ENCODE assay signal across 1 cellular context in the genomic region with DNA sequence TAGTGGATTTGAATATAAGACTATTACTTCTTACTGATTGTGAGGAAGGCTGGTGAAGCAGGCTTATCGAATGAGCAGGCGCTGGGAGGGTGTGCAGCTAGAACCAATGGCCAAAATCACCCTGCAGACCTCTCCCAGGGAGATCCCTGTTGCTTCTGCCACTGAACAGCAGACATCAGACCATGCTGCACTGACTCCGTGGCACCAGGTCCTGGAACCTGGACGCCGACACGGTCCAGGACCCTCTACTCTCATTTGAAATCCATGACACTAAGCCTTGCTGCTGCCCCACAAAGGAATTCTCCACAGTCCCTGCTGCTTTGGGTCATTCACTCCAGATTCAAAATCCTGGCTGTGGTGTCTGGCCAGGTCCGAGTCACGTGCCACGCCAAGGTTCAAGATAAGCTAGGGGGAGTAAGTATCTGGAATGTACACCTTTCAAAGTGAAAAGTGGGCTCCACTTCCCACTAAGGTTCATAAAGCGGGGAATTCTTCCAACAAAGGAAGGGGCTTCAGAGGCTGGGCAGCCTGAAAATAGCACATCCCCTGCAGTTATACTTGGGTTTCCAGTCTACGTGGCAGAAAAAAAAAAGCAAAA.
TF ChIP-seq lines count a peak whose summit lies in the region.

No MANE protein-coding gene starts in this region.

TF ChIP-seq in HepG2, 621 proteins besides CTCF, POLR2A, EP300 and RAD21:
- TF ChIP-seq JUNB (CRISPR knock-in tag; IDR thresholded peaks at IDR 0.05; ENCODE audit: borderline replicate concordance), result no peak
- TF ChIP-seq, protein P1, sequence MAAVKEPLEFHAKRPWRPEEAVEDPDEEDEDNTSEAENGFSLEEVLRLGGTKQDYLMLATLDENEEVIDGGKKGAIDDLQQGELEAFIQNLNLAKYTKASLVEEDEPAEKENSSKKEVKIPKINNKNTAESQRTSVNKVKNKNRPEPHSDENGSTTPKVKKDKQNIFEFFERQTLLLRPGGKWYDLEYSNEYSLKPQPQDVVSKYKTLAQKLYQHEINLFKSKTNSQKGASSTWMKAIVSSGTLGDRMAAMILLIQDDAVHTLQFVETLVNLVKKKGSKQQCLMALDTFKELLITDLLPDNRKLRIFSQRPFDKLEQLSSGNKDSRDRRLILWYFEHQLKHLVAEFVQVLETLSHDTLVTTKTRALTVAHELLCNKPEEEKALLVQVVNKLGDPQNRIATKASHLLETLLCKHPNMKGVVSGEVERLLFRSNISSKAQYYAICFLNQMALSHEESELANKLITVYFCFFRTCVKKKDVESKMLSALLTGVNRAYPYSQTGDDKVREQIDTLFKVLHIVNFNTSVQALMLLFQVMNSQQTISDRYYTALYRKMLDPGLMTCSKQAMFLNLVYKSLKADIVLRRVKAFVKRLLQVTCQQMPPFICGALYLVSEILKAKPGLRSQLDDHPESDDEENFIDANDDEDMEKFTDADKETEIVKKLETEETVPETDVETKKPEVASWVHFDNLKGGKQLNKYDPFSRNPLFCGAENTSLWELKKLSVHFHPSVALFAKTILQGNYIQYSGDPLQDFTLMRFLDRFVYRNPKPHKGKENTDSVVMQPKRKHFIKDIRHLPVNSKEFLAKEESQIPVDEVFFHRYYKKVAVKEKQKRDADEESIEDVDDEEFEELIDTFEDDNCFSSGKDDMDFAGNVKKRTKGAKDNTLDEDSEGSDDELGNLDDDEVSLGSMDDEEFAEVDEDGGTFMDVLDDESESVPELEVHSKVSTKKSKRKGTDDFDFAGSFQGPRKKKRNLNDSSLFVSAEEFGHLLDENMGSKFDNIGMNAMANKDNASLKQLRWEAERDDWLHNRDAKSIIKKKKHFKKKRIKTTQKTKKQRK (IDR thresholded peaks at IDR 0.05; ENCODE audit: low read length), result no peak
- TF ChIP-seq NKX3-1 (CRISPR knock-in tag; IDR thresholded peaks at IDR 0.05), result no peak
- peak; percentile 78 for TF ChIP-seq BHLHE40 (IDR thresholded peaks at IDR 0.05; ENCODE audit: low read length)
- no peak for TF ChIP-seq ZNF558 (CRISPR knock-in tag; IDR thresholded peaks at IDR 0.05; ENCODE audit: borderline replicate concordance)
- TF ChIP-seq, protein P2, sequence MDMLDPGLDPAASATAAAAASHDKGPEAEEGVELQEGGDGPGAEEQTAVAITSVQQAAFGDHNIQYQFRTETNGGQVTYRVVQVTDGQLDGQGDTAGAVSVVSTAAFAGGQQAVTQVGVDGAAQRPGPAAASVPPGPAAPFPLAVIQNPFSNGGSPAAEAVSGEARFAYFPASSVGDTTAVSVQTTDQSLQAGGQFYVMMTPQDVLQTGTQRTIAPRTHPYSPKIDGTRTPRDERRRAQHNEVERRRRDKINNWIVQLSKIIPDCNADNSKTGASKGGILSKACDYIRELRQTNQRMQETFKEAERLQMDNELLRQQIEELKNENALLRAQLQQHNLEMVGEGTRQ (IDR thresholded peaks at IDR 0.05; ENCODE audit: low read depth, low read length), result no peak
- TF ChIP-seq, protein P2 (CRISPR knock-in tag; IDR thresholded peaks at IDR 0.05; ENCODE audit: borderline replicate concordance), result peak; percentile 73; the same call in 1 of the 2 replicates
- TF ChIP-seq, protein P3, sequence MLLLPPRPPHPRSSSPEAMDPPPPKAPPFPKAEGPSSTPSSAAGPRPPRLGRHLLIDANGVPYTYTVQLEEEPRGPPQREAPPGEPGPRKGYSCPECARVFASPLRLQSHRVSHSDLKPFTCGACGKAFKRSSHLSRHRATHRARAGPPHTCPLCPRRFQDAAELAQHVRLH (CRISPR knock-in tag; IDR thresholded peaks at IDR 0.05; ENCODE audit: borderline replicate concordance, low read depth), result no peak
- TF ChIP-seq, protein P4, sequence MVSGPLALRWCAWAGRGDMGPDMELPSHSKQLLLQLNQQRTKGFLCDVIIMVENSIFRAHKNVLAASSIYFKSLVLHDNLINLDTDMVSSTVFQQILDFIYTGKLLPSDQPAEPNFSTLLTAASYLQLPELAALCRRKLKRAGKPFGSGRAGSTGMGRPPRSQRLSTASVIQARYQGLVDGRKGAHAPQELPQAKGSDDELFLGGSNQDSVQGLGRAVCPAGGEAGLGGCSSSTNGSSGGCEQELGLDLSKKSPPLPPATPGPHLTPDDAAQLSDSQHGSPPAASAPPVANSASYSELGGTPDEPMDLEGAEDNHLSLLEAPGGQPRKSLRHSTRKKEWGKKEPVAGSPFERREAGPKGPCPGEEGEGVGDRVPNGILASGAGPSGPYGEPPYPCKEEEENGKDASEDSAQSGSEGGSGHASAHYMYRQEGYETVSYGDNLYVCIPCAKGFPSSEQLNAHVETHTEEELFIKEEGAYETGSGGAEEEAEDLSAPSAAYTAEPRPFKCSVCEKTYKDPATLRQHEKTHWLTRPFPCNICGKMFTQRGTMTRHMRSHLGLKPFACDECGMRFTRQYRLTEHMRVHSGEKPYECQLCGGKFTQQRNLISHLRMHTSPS (CRISPR knock-in tag; IDR thresholded peaks at IDR 0.05; ENCODE audit: low read depth), result no peak
- TF ChIP-seq SALL1 (CRISPR knock-in tag; IDR thresholded peaks at IDR 0.05), result 0 out of 2 replicates have a peak, but pooled peaks have one; percentile 17
